Comparison of ENCODE assay signal across 8 cellular contexts in the genomic region with DNA sequence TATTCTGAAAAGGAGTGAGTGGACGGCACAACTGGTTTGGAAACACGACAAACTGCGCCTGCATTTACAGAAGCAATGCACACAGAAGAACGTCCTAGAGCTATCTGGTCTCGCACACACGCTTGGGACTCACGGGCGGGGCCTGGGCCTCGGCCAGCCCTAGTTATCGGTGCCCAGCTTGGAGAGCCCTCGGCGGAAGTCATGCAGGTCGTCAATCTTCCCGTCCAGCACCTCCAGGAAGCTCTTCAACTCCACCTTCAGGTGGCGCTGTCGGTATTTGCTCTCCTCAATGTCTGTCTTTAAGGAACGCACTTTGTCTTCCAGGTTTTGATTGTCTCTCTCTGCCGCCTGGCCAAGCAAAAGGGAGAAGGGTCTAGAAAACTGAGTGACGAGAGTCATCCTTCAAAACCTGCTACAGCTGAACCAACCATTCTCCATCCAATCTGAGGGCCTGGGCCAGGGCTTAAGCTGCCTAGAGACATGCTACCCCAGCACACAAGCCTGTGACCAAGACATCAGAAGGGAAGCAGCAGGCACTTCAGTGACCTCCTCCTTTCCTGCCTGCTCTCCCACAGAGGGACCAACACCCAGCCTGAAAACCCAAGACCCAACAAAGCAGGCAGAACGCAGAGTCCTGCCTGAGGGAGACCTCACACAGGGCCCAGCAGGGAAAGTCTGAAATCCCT. TPM values are rescaled to one million over a fixed set of nuclear protein-coding genes. Genes with fewer than 3 reads are reported as not detected.
DNase-seq lines count a peak whose midpoint lies in the region; ATAC-seq, FAIRE-seq and TF ChIP-seq lines count a peak whose summit lies in the region.

No MANE protein-coding gene starts in this region.

- no peak for ATAC-seq in GM19397 (IDR thresholded peaks at IDR 0.05; ENCODE audit: unreplicated experiment)

- H3K36me3 ChIP-seq in BE2C (no peaks in the 10 kb centered on the region), liver (ENCODE audit: control insufficient read depth in 4 of 4, insufficient read depth in 3 of 4, low read depth in 1 of 4, low read length in 3 of 4) (peaks cover 0 to 23% (median 10%) of the 10 kb centered on the region in 4 donors)

- H3K4me3 ChIP-seq in BE2C (ENCODE audit: low read depth, low read length) = no peak overlapping the region
- peak overlapping the region in 3 of 59 donors; percentile 6 to 25 (median 20) for H3K4me3 ChIP-seq in dorsolateral prefrontal cortex
- H3K4me3 ChIP-seq in liver (ENCODE audit: low read depth in 1 of 3, low read length in 3 of 3) = no peak overlapping the region

- H3K9me3 ChIP-seq in BE2C (no peaks in the 10 kb centered on the region), liver (ENCODE audit: control insufficient read depth in 4 of 4, low read length in 3 of 4) (no peaks in the 10 kb centered on the region)

- H3K9ac ChIP-seq in liver (ENCODE audit: low read depth in 1 of 2, low read length in 2 of 2) = no peak overlapping the region

- H3K4me1 ChIP-seq in BE2C (peaks cover 7% of the 10 kb centered on the region), liver (ENCODE audit: control insufficient read depth in 4 of 4, insufficient read depth in 4 of 4, low read length in 3 of 4) (peaks cover 3 to 31% (median 24%) of the 10 kb centered on the region in 4 donors)

- intact Hi-C loops in dorsolateral prefrontal cortex (cut with DNase I) = loop anchor here in 1 of 2 donors (10.0 kb wide), 1 partner anchor 155 kb away; no protein-coding TSS in a partner anchor

- peak; percentile 8 for FAIRE-seq in GM19239 (lab: Jason Lieb, UNC)

- peak; percentile 88 to 91 for TF ChIP-seq RAD21 in liver (IDR thresholded peaks at IDR 0.05)

- H3K27ac ChIP-seq in dorsolateral prefrontal cortex = peak overlapping the region in 54 of 59 donors; percentile 10 to 89 (median 66)
- peak overlapping the region; percentile 6 to 30 for H3K27ac ChIP-seq in liver (ENCODE audit: low read depth in 1 of 2, low read length in 2 of 2)

- DNase-seq in BE2C (peak; percentile 79), GM19239 (ENCODE audit: insufficient read length, low spot score) (peak; percentile 48), NCI-H146 treated with DMSO at 0.1 percent for 48 hours (lab: John Stamatoyannopoulos, UW; ENCODE audit: unreplicated experiment) (peak; percentile 41), UCSD-AML1 (lab: John Stamatoyannopoulos, UW; ENCODE audit: unreplicated experiment) (peak; percentile 70), dorsolateral prefrontal cortex (peak in 6 of 10 donors; percentile 35 to 60 (median 50))
- peak in 2 of 3 experiments; percentile 11 to 40 for DNase-seq in stimulated activated CD4-positive, alpha-beta T cell treated with anti-CD3 and anti-CD28 coated beads, TNF-alpha, amount 100 ng/mL, for 24 hours (ENCODE audit: low read depth in 3 of 3)

- peak; percentile 92 for TF ChIP-seq CTCF in BE2C (IDR thresholded peaks at IDR 0.05; ENCODE audit: low read depth, low read length)
- peak in 55 of 56 donors; percentile 26 to 73 (median 58) for TF ChIP-seq CTCF in dorsolateral prefrontal cortex (IDR thresholded peaks at IDR 0.05 in 54 of 56, conservative IDR thresholded peaks at IDR 0.05 in 2 of 56; ENCODE audit: low read depth in 1 of 56, partially characterized antibody in 56 of 56)
- peak; percentile 72 for TF ChIP-seq CTCF in liver (IDR thresholded peaks at IDR 0.05; ENCODE audit: low read depth, low read length, missing input control)

- 12% methylated on average over 20 of the region's 20 CpGs for whole genome bisulfite sequencing in liver

- no peaks in the 10 kb centered on the region for H3K27me3 ChIP-seq in BE2C
- no peaks in the 10 kb centered on the region for H3K27me3 ChIP-seq in dorsolateral prefrontal cortex
- no peaks in the 10 kb centered on the region for H3K27me3 ChIP-seq in liver (ENCODE audit: control insufficient read depth in 4 of 4, insufficient read depth in 4 of 4, low read length in 3 of 4)

TF ChIP-seq in liver, 16 proteins besides CTCF, POLR2A, EP300 and RAD21:
- TF ChIP-seq JUND (IDR thresholded peaks at IDR 0.05) = peak in 1 of 2 donors; percentile 14
- peak; percentile 53 for TF ChIP-seq YY1 (IDR thresholded peaks at IDR 0.05)
- no peak for TF ChIP-seq TAF1 (conservative IDR thresholded peaks at IDR 0.05)
- TF ChIP-seq EGR1 (IDR thresholded peaks at IDR 0.05; ENCODE audit: low read depth in 2 of 2) = no peak
- TF ChIP-seq NR2F2 (IDR thresholded peaks at IDR 0.05) = peak; percentile 34
- TF ChIP-seq, protein P1, sequence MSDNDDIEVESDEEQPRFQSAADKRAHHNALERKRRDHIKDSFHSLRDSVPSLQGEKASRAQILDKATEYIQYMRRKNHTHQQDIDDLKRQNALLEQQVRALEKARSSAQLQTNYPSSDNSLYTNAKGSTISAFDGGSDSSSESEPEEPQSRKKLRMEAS (IDR thresholded peaks at IDR 0.05) = peak; percentile 60
- peak; percentile 45 to 65 for TF ChIP-seq RXRA (IDR thresholded peaks at IDR 0.05)
- TF ChIP-seq, protein P2, sequence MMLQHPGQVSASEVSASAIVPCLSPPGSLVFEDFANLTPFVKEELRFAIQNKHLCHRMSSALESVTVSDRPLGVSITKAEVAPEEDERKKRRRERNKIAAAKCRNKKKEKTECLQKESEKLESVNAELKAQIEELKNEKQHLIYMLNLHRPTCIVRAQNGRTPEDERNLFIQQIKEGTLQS (IDR thresholded peaks at IDR 0.05) = no peak
- TF ChIP-seq, protein P3, sequence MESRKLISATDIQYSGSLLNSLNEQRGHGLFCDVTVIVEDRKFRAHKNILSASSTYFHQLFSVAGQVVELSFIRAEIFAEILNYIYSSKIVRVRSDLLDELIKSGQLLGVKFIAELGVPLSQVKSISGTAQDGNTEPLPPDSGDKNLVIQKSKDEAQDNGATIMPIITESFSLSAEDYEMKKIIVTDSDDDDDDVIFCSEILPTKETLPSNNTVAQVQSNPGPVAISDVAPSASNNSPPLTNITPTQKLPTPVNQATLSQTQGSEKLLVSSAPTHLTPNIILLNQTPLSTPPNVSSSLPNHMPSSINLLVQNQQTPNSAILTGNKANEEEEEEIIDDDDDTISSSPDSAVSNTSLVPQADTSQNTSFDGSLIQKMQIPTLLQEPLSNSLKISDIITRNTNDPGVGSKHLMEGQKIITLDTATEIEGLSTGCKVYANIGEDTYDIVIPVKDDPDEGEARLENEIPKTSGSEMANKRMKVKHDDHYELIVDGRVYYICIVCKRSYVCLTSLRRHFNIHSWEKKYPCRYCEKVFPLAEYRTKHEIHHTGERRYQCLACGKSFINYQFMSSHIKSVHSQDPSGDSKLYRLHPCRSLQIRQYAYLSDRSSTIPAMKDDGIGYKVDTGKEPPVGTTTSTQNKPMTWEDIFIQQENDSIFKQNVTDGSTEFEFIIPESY (IDR thresholded peaks at IDR 0.05) = peak; percentile 86
- TF ChIP-seq, protein P4, sequence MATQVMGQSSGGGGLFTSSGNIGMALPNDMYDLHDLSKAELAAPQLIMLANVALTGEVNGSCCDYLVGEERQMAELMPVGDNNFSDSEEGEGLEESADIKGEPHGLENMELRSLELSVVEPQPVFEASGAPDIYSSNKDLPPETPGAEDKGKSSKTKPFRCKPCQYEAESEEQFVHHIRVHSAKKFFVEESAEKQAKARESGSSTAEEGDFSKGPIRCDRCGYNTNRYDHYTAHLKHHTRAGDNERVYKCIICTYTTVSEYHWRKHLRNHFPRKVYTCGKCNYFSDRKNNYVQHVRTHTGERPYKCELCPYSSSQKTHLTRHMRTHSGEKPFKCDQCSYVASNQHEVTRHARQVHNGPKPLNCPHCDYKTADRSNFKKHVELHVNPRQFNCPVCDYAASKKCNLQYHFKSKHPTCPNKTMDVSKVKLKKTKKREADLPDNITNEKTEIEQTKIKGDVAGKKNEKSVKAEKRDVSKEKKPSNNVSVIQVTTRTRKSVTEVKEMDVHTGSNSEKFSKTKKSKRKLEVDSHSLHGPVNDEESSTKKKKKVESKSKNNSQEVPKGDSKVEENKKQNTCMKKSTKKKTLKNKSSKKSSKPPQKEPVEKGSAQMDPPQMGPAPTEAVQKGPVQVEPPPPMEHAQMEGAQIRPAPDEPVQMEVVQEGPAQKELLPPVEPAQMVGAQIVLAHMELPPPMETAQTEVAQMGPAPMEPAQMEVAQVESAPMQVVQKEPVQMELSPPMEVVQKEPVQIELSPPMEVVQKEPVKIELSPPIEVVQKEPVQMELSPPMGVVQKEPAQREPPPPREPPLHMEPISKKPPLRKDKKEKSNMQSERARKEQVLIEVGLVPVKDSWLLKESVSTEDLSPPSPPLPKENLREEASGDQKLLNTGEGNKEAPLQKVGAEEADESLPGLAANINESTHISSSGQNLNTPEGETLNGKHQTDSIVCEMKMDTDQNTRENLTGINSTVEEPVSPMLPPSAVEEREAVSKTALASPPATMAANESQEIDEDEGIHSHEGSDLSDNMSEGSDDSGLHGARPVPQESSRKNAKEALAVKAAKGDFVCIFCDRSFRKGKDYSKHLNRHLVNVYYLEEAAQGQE (IDR thresholded peaks at IDR 0.05) = peak; percentile 59
- peak; percentile 53 to 87 for TF ChIP-seq GABPA (IDR thresholded peaks at IDR 0.05 in 1 of 2, conservative IDR thresholded peaks at IDR 0.05 in 1 of 2)
- peak; percentile 38 for TF ChIP-seq SP1 (IDR thresholded peaks at IDR 0.05)
- TF ChIP-seq HNF4A (conservative IDR thresholded peaks at IDR 0.05) = peak; percentile 27 to 45

RNA-seq across cellular contexts. Expression of a gene that starts 40.3 kb away (rescaled TPM):
- polyA plus RNA-seq in BE2C (2012; ENCODE audit: insufficient read depth, insufficient read length, low read depth) = 2.8 TPM
- 10 to 100 TPM in 89 of 120 experiments, 1 to 10 TPM in 31; 7.8 to 16.0 (median 11.1) TPM for total RNA-seq in dorsolateral prefrontal cortex
- 1 to 10 TPM; 3.8 to 4.0 TPM for total RNA-seq in liver
- polyA plus RNA-seq in liver = 1 to 10 TPM; 2.5 TPM

RNA-seq across cellular contexts. Expression of a gene that starts 43.8 kb away (rescaled TPM):
- polyA plus RNA-seq in BE2C (2012; ENCODE audit: insufficient read depth, insufficient read length, low read depth) = not detected
- total RNA-seq in dorsolateral prefrontal cortex = under 1 TPM in 8 of 120 experiments, not detected in 112; 0.04 to 0.31 (median 0.13) TPM
- total RNA-seq in liver = under 1 TPM; under 0.01 to 0.05 TPM
- under 1 TPM in 1 of 2 donors, not detected in 1; 0.10 TPM for polyA plus RNA-seq in liver

Comparison
In these comparisons a context has a peak if more than half of its experiments do, and no peak if none do; other contexts are left out.
1. DNase-seq: peak in every context shown above with its lines; median percentile 79 in BE2C; 70 in UCSD-AML1; 50 in dorsolateral prefrontal cortex; 48 in GM19239; 41 in NCI-H146 treated with DMSO at 0.1 percent for 48 hours; 26 in stimulated activated CD4-positive, alpha-beta T cell treated with anti-CD3 and anti-CD28 coated beads, TNF-alpha, amount 100 ng/mL, for 24 hours.